In genomic region chr4:13537832-13538177, GRCh38 we compare ENCODE assay signal across 33 cellular contexts. TPM values are rescaled to one million over a fixed set of nuclear protein-coding genes. Genes with fewer than 3 reads are reported as not detected.
A peak's percentile ranks its signal among the peaks of the same experiment; 100 is the strongest.
DNase-seq lines count a peak whose midpoint lies in the region; ATAC-seq and TF ChIP-seq lines count a peak whose summit lies in the region.
"Had no signal": no experiment of that assay in that cellular context is flagged by ENCODE, and none has a peak within 500 bp of the region (broad histone marks: within the 10 kb centered on the region; RNA-seq: fewer than 3 reads in every experiment).

No MANE protein-coding gene starts in this region.

- no peak for ATAC-seq in stimulated activated naive CD8-positive, alpha-beta T cell treated with anti-CD3 and anti-CD28 coated beads, Interleukin-15, amount 100 ng/mL, for 72 hours
- no peak for ATAC-seq in stimulated activated naive CD8-positive, alpha-beta T cell treated with anti-CD3 and anti-CD28 coated beads, Interleukin-15, Interleukin-2, amounts not matched to agents 100 U/mL and 50 U/mL, for 24 hours
- ATAC-seq in naive B cell (ENCODE audit: low read depth in 2 of 2), result no peak
- ATAC-seq in HG03521 (IDR thresholded peaks at IDR 0.05; ENCODE audit: unreplicated experiment), result no peak
- ATAC-seq in GM18873 (IDR thresholded peaks at IDR 0.05; ENCODE audit: low FRiP score, unreplicated experiment), result no peak
- ATAC-seq: activated CD8-positive, alpha-beta T cell treated with anti-CD3 and anti-CD28 coated beads for 36 hours; heart right ventricle; T-helper 17 cell had no signal

- H3K9me3 ChIP-seq in left ventricle myocardium inferior (replicated peaks), result no peaks in the 10 kb centered on the region
- H3K9me3 ChIP-seq: Caco-2, heart right ventricle, SJSA1 had no signal

- H3K27me3 Mint-ChIP-seq in stimulated activated naive CD8-positive, alpha-beta T cell treated with anti-CD3 and anti-CD28 coated beads, Interleukin-15, amount 100 ng/mL, for 72 hours, result peaks cover 100% of the 10 kb centered on the region
- H3K27me3 Mint-ChIP-seq in IgD-negative memory B cell (peaks cover 77% of the 10 kb centered on the region), naive B cell (peaks cover 70 to 99% (median 72%) of the 10 kb centered on the region in 3 donors), type B pancreatic cell (peaks cover 96% of the 10 kb centered on the region)

- H3K4me1 Mint-ChIP-seq in stimulated activated naive CD8-positive, alpha-beta T cell treated with anti-CD3 and anti-CD28 coated beads, Interleukin-15, amount 100 ng/mL, for 72 hours, result peaks cover 78% of the 10 kb centered on the region
- H3K4me1 Mint-ChIP-seq in IgD-negative memory B cell (peaks cover 2 to 10% (median 2%) of the 10 kb centered on the region in 3 donors), naive B cell (peaks cover 11 to 37% (median 21%) of the 10 kb centered on the region in 3 donors), type B pancreatic cell (ENCODE audit: unreplicated experiment) (peaks cover 9% of the 10 kb centered on the region)
- H3K4me1 Mint-ChIP-seq: nephron had no signal

- peaks cover 0 to 8% of the 10 kb centered on the region in 2 donors for H3K9me3 Mint-ChIP-seq in stimulated activated naive CD8-positive, alpha-beta T cell treated with anti-CD3 and anti-CD28 coated beads, Interleukin-15, amount 100 ng/mL, for 72 hours
- H3K9me3 Mint-ChIP-seq in IgD-negative memory B cell (peaks cover 0 to 13% (median 6%) of the 10 kb centered on the region in 3 donors), naive B cell (peaks cover 2 to 51% (median 29%) of the 10 kb centered on the region in 7 donors), type B pancreatic cell (no peaks in the 10 kb centered on the region)

- peaks cover 47% of the 10 kb centered on the region for H3K4me1 ChIP-seq in left ventricle myocardium inferior
- H3K4me1 ChIP-seq: Caco-2, SJSA1 had no signal

- H3K36me3 ChIP-seq in left ventricle myocardium inferior, result no peaks in the 10 kb centered on the region
- H3K36me3 ChIP-seq: heart right ventricle, SJSA1, tibial artery had no signal

- peak overlapping the region; percentile 21 to 73 for H3K4me3 Mint-ChIP-seq in stimulated activated naive CD8-positive, alpha-beta T cell treated with anti-CD3 and anti-CD28 coated beads, Interleukin-15, amount 100 ng/mL, for 72 hours
- H3K4me3 Mint-ChIP-seq in IgD-negative memory B cell, result peak overlapping the region in 2 of 4 donors; percentile 54 to 77
- H3K4me3 Mint-ChIP-seq in naive B cell, result peak overlapping the region in 3 of 8 donors; percentile 60 to 78 (median 76)
- no peak overlapping the region for H3K4me3 Mint-ChIP-seq in type B pancreatic cell
- H3K4me3 Mint-ChIP-seq: activated CD8-positive, alpha-beta T cell treated with anti-CD3 and anti-CD28 coated beads for 36 hours; nephron had no signal

- no peak overlapping the region for H3K27ac Mint-ChIP-seq in stimulated activated naive CD8-positive, alpha-beta T cell treated with anti-CD3 and anti-CD28 coated beads, Interleukin-15, amount 100 ng/mL, for 72 hours
- peak overlapping the region in 2 of 3 donors; percentile 95 to 97 for H3K27ac Mint-ChIP-seq in IgD-negative memory B cell
- H3K27ac Mint-ChIP-seq in naive B cell, result peak overlapping the region in 4 of 6 donors; percentile 7 to 99 (median 92)
- no peak overlapping the region for H3K27ac Mint-ChIP-seq in type B pancreatic cell
- H3K27ac Mint-ChIP-seq: activated CD8-positive, alpha-beta T cell treated with anti-CD3 and anti-CD28 coated beads for 36 hours; activated T-helper 2 cell treated with anti-CD3 and anti-CD28 coated beads, Interferon-gamma antibody, Interleukin-2, Interleukin-4, amounts not matched to agents 10 μg/mL and 5 μg/mL and 100 μg/mL, durations not matched to agents 14 hours and 24 hours and 36 hours; nephron had no signal

- no peak overlapping the region for H3K27ac ChIP-seq in left ventricle myocardium inferior (replicated peaks)
- H3K27ac ChIP-seq: dorsolateral prefrontal cortex, GM23248, heart right ventricle, RWPE1, SJSA1, tibial artery had no signal

- H3K27me3 ChIP-seq in left ventricle myocardium inferior (ENCODE audit: low read depth), result peaks cover 100% of the 10 kb centered on the region
- H3K27me3 ChIP-seq: SJSA1 had no signal

- H3K36me3 Mint-ChIP-seq in IgD-negative memory B cell (no peaks in the 10 kb centered on the region), naive B cell (peaks cover 11 to 14% of the 10 kb centered on the region in 2 donors), type B pancreatic cell (no peaks in the 10 kb centered on the region)

- H3K4me3 ChIP-seq in left ventricle myocardium inferior, result no peak overlapping the region
- H3K4me3 ChIP-seq: dorsolateral prefrontal cortex, GM23248, heart right ventricle, lung, SJSA1, tibial artery had no signal

- intact Hi-C loops in left ventricle myocardium inferior (cut with micrococcal nuclease), result no loop called here

- DNase-seq in stimulated activated naive CD8-positive, alpha-beta T cell treated with anti-CD3 and anti-CD28 coated beads, Interleukin-15, amount 100 ng/mL, for 72 hours, result peak in 1 of 2 donors; percentile 15
- no peak for DNase-seq in stimulated activated naive CD8-positive, alpha-beta T cell treated with anti-CD3 and anti-CD28 coated beads, Interleukin-15, Interleukin-2, amounts not matched to agents 100 U/mL and 50 U/mL, for 24 hours
- no peak for DNase-seq in naive B cell
- DNase-seq in type B pancreatic cell (ENCODE audit: extremely low spot score, unreplicated experiment), result peak; percentile 50
- no peak for DNase-seq in left ventricle myocardium inferior
- DNase-seq: ACHN; activated CD4-positive, alpha-beta T cell treated with anti-CD3 and anti-CD28 coated beads for 1 hour; activated naive CD4-positive, alpha-beta T cell treated with anti-CD3 and anti-CD28 coated beads, Interleukin-2, amount 50 U/mL, for 16 hours; C1 segment of cervical spinal cord; Caco-2; DMS79 treated with DMSO at 0.1 percent for 48 hours; dorsolateral prefrontal cortex; foreskin melanocyte; GM23248; heart right ventricle; KG1; kidney glomerular epithelial cell; NCI-H1930; NCI-H524 treated with DMSO at 0.1 percent for 48 hours; OCI-M1; small intestine; T-helper 17 cell; tibial artery had no signal

- TF ChIP-seq CTCF in type B pancreatic cell (conservative IDR thresholded peaks at IDR 0.05), result no peak
- TF ChIP-seq CTCF in left ventricle myocardium inferior (IDR thresholded peaks at IDR 0.05; ENCODE audit: borderline replicate concordance), result no peak

RNA-seq across cellular contexts. Expression of gene NKX3-2, which starts 6.5 kb away (rescaled TPM):
- not detected for polyA plus RNA-seq in IgD-negative memory B cell
- not detected for polyA plus RNA-seq in naive B cell (ENCODE audit: low read depth in 6 of 6)
- total RNA-seq in type B pancreatic cell (ENCODE audit: low replicate concordance), result 0.79 and 6.0 TPM in 2 replicates
- total RNA-seq in left ventricle myocardium inferior, result not detected
- total RNA-seq: activated CD8-positive, alpha-beta T cell treated with anti-CD3 and anti-CD28 coated beads for 36 hours; activated T-helper 2 cell treated with anti-CD3 and anti-CD28 coated beads, Interferon-gamma antibody, Interleukin-2, Interleukin-4, amounts not matched to agents 10 μg/mL and 5 μg/mL and 100 μg/mL, durations not matched to agents 14 hours and 24 hours and 36 hours; dorsolateral prefrontal cortex; heart right ventricle; lung; mononuclear cell; T-helper 17 cell had no signal
- polyA plus RNA-seq: GM23248, heart right ventricle, lung had no signal

RNA-seq across cellular contexts. Expression of gene RAB28, which starts 53.7 kb away (rescaled TPM):
- polyA plus RNA-seq in IgD-negative memory B cell, result 12.1 TPM
- polyA plus RNA-seq in naive B cell (ENCODE audit: low read depth in 6 of 6), result 10 to 100 TPM; 15.0 to 34.6 (median 18.8) TPM
- 16.4 and 20.8 TPM in 2 replicates for total RNA-seq in type B pancreatic cell (ENCODE audit: low replicate concordance)
- total RNA-seq in left ventricle myocardium inferior, result 25.9 TPM

Comparison
In these comparisons a context has a peak if more than half of its experiments do, and no peak if none do; other contexts are left out.
1. H3K27ac Mint-ChIP-seq: peak in IgD-negative memory B cell (2 of 3) and naive B cell (4 of 6); none in stimulated activated naive CD8-positive, alpha-beta T cell treated with anti-CD3 and anti-CD28 coated beads, Interleukin-15, amount 100 ng/mL, for 72 hours (0 of 2) and type B pancreatic cell (single experiment).